ENCODE assay signal across 31 cellular contexts in the genomic region with DNA sequence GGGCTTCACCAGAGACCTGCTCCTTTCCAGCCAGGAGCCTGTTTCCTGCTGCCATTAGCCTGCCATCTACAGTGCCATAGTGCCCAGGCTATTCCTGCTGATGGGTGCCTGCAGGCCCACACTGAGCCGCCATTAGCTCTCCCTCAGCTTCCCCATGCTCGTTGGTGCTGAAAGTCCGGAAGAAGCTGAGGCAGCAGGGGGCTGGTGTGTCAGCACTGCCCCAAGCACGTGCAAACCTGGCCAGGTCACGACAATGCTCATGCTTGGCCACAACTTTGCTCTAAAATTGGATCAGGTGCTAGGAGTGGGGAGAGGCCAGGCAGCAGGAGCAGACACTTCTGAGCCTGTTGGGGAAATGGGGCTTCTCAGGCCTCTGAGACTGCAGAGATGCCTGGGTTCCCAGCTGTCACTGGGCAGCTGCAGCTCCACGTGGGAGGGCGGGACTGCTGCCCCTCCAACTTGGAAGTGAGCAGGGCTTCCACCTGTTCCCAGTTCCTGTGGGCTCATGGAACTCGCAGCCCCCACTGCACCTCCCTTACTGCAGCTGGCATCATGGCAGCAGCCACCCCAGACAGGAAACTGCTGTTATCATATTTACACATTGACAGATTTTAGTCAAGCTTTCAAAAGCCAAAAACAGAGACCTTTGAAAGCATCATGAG.
"Had no signal": no experiment of that assay in that cellular context is flagged by ENCODE, and none has a peak within 500 bp of the region (broad histone marks: within the 10 kb centered on the region; RNA-seq: fewer than 3 reads in every experiment).

No MANE protein-coding gene starts in this region.

- H3K4me3 Mint-ChIP-seq: activated B cell treated with CpG ODN at 0.5 μM for 24 hours; activated CD4-positive, alpha-beta T cell treated with anti-CD3 and anti-CD28 coated beads, Interleukin-2, amount 10 ng/mL, durations not matched to agents 24 days and 14 days; activated naive CD8-positive, alpha-beta T cell treated with anti-CD3 and anti-CD28 coated beads, Interleukin-2, amount 50 U/mL, for 24 hours; activated T-cell treated with anti-CD3 and anti-CD28 coated beads, Interleukin-2, amount 50 U/mL, for 4 hours; brain; central memory CD8-positive, alpha-beta T cell; T-cell had no signal

- H3K36me3 Mint-ChIP-seq: activated naive CD4-positive, alpha-beta T cell treated with anti-CD3 and anti-CD28 coated beads, Interleukin-2, amount 50 U/mL, for 72 hours; brain; T-cell had no signal

- ATAC-seq: activated naive CD4-positive, alpha-beta T cell treated with anti-CD3 and anti-CD28 coated beads, Interleukin-2, amount 50 U/mL, for 72 hours; activated naive CD8-positive, alpha-beta T cell treated with anti-CD3 and anti-CD28 coated beads, Interleukin-2, amount 50 U/mL, for 24 hours; activated T-cell treated with anti-CD3 and anti-CD28 coated beads, Interleukin-2, amount 50 U/mL, for 4 hours; T-cell had no signal

- H3K4me1 Mint-ChIP-seq: activated B cell treated with CpG ODN at 0.5 μM for 24 hours; activated CD4-positive, alpha-beta T cell treated with anti-CD3 and anti-CD28 coated beads, Interleukin-2, amount 10 ng/mL, durations not matched to agents 24 days and 14 days; activated naive CD8-positive, alpha-beta T cell treated with anti-CD3 and anti-CD28 coated beads, Interleukin-2, amount 50 U/mL, for 24 hours; brain; central memory CD8-positive, alpha-beta T cell; T-cell had no signal

- H3K27me3 Mint-ChIP-seq: activated B cell treated with CpG ODN at 0.5 μM for 24 hours; activated CD4-positive, alpha-beta T cell treated with anti-CD3 and anti-CD28 coated beads, Interleukin-2, amount 10 ng/mL, durations not matched to agents 24 days and 14 days; activated naive CD8-positive, alpha-beta T cell treated with anti-CD3 and anti-CD28 coated beads, Interleukin-2, amount 50 U/mL, for 24 hours; brain; central memory CD8-positive, alpha-beta T cell; T-cell had no signal

- DNase-seq: activated B cell treated with CpG ODN at 0.5 μM for 24 hours; activated CD4-positive, alpha-beta T cell treated with anti-CD3 and anti-CD28 coated beads for 1 hour; activated CD4-positive, alpha-beta T cell treated with anti-CD3 and anti-CD28 coated beads, Interleukin-2, amount 10 ng/mL, durations not matched to agents 24 days and 14 days; activated CD4-positive, alpha-beta T cell treated with anti-CD3 and anti-CD28 coated beads, Interleukin-2, amount 50 U/mL, for 48 hours; activated effector memory CD4-positive, alpha-beta T cell treated with anti-CD3 and anti-CD28 coated beads, Interleukin-2, amount 50 U/mL, for 16 hours; activated naive CD4-positive, alpha-beta T cell treated with Interleukin-2 at 50 U/mL for 16 hours; activated naive CD8-positive, alpha-beta T cell treated with anti-CD3 and anti-CD28 coated beads, Interleukin-2, amount 50 U/mL, for 24 hours; activated T-cell treated with anti-CD3 and anti-CD28 coated beads, Interleukin-2, amount 50 U/mL, for 4 hours; amniotic stem cell; KG1; MG63; MV-4-11; NCI-H1092 treated with DMSO at 0.1 percent for 48 hours; NCI-H1436; NCI-H1694 treated with DMSO at 0.1 percent for 48 hours; NCI-H2029 treated with DMSO at 0.1 percent for 48 hours; NCI-H345; NCI-H510A; NCI-H526 treated with DMSO at 0.1 percent for 48 hours; NCI-H82; OCI-M1; Peyer's patch; SHP77; T-cell; T-helper 2 cell; T1000 had no signal

- H3K27ac Mint-ChIP-seq: activated B cell treated with CpG ODN at 0.5 μM for 24 hours; activated CD4-positive, alpha-beta T cell treated with anti-CD3 and anti-CD28 coated beads, Interleukin-2, amount 10 ng/mL, durations not matched to agents 24 days and 14 days; activated naive CD4-positive, alpha-beta T cell treated with anti-CD3 and anti-CD28 coated beads, Interleukin-2, amount 50 U/mL, for 72 hours; activated naive CD8-positive, alpha-beta T cell treated with anti-CD3 and anti-CD28 coated beads, Interleukin-2, amount 50 U/mL, for 24 hours; brain; T-cell had no signal

- FAIRE-seq: astrocyte, TTC549 had no signal
